1 cellular context compared by ENCODE assay signal in genomic region chr2:59025157-59025757, GRCh38.
TF ChIP-seq lines count a peak whose summit lies in the region.

No MANE protein-coding gene starts in this region.

TF ChIP-seq in HCT116, 20 proteins besides CTCF, POLR2A, EP300 and RAD21 (continued from another document):
- TF ChIP-seq REST (IDR thresholded peaks at IDR 0.05; ENCODE audit: low read depth) (no peak), EZH2 (IDR thresholded peaks at IDR 0.05) (no peak), TCF7L2 (IDR thresholded peaks at IDR 0.05; ENCODE audit: borderline replicate concordance, extremely low read depth, insufficient read depth, insufficient read length) (no peak), ZNF274 (IDR thresholded peaks at IDR 0.05; ENCODE audit: low read depth, low read length) (no peak)
TF ChIP-seq in HCT116: peak in this region for 0.
